ENCODE assay signal across 10 cellular contexts in the genomic region with DNA sequence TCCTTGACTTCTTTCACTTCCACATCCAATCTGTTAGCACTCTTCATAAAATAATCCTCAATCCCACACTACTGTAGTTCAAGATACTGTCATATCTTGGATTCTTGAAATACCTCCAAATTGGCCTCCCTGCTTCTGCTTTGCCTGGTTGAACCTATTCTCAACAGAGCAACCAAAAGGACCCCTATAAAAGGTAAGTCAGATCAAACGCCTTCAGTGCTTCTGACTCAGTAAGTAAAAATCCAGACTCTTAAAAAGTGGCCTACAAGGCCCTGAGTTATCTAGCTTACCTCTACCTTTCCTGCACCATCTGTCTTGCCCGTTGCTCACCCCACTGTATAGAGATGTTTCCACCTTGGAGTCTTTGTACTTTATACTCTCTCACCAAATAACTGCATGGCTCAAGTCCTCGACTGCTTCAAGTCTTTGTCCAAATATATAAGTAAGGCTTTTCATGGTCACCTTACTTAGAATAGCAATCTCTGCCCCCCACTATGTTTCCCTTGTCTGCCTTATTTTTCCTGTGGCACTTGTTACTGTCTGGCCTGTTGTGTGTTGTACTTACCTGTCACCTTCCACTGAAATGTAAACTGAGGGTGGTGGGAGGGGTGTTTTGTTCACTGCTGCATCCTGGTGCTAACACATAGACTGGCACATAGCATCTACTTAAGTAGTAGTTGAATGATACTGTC. TPM values are rescaled to one million over a fixed set of nuclear protein-coding genes. Genes with fewer than 3 reads are reported as not detected.
A peak's percentile ranks its signal among the peaks of the same experiment; 100 is the strongest.
DNase-seq lines count a peak whose midpoint lies in the region; ATAC-seq, FAIRE-seq and TF ChIP-seq lines count a peak whose summit lies in the region.
"Had no signal": no experiment of that assay in that cellular context is flagged by ENCODE, and none has a peak within 500 bp of the region (broad histone marks: within the 10 kb centered on the region; RNA-seq: fewer than 3 reads in every experiment).

No MANE protein-coding gene starts in this region.

- H3K4me2 ChIP-seq in GM23338 (no peak overlapping the region), H1 (ENCODE audit: insufficient read depth in 1 of 2, low read depth in 2 of 2, low read length in 2 of 2) (no peak overlapping the region)

- TF ChIP-seq CTCF in GM23338 (conservative IDR thresholded peaks at IDR 0.05; ENCODE audit: low read depth in 2 of 2) (no peak), H1 (IDR thresholded peaks at IDR 0.05; ENCODE audit: control extremely low read depth in 1 of 3, insufficient read depth in 1 of 3, low read depth in 1 of 3, low read length in 3 of 3) (no peak), gastrocnemius medialis (IDR thresholded peaks at IDR 0.05 in 4 of 5, conservative IDR thresholded peaks at IDR 0.05 in 1 of 5) (no peak)

- H3K79me2 ChIP-seq in GM23338 (replicated peaks; ENCODE audit: insufficient read depth) (no peaks in the 10 kb centered on the region), H1 (ENCODE audit: control insufficient read depth in 1 of 2, insufficient read depth in 2 of 2, low read length in 2 of 2) (no peaks in the 10 kb centered on the region)

- H3K9me3 ChIP-seq in H1 (ENCODE audit: insufficient read depth in 2 of 2, low read depth in 1 of 2, low read length in 1 of 2): no peaks in the 10 kb centered on the region
- H3K9me3 ChIP-seq in gastrocnemius medialis: no peaks in the 10 kb centered on the region

- in situ Hi-C loops in gastrocnemius medialis (cut with MboI; ENCODE audit: low sequenced_read_pairs in 4 of 4): loop anchor here in 1 of 4 donors (10.0 kb wide), 1 partner anchor 88 kb away; a partner anchor contains a TSS

- WGBS in H1 (ENCODE audit: extremely low coverage in 1 of 2, insufficient coverage in 1 of 2, insufficient read length in 1 of 2, insufficient replicate concordance in 2 of 2, low coverage in 1 of 2, low lambda C conversion rate in 2 of 2, missing lambda C conversion rate in 1 of 2), 2 experiments: 86% methylated on average over 3 of the region's 3 CpGs; no CpG with 5 or more reads in 1 of the 2 experiments

- H4K5ac ChIP-seq in H1 (ENCODE audit: insufficient read length, low read depth, low read length): no peak overlapping the region

- H3K56ac ChIP-seq in H1 (replicated peaks; ENCODE audit: insufficient read length, low read depth, low read length): no peak overlapping the region

- H3K23me2 ChIP-seq in H1 (ENCODE audit: low read depth, low read length): peaks cover 4% of the 10 kb centered on the region

- H3K18ac ChIP-seq in H1 (ENCODE audit: extremely low read depth, low read length): no peak overlapping the region

- H3K23ac ChIP-seq in H1 (ENCODE audit: insufficient read length): no peak overlapping the region

- H2BK120ac ChIP-seq in H1 (replicated peaks; ENCODE audit: low read depth, low read length): no peak overlapping the region

- H2AFZ ChIP-seq in GM23338: no peak overlapping the region
- H2AFZ ChIP-seq in H1 (ENCODE audit: low read length): no peak overlapping the region

- peaks cover 47% of the 10 kb centered on the region for H3K4me1 Mint-ChIP-seq in GM23338
- peaks cover 58 to 73% (median 73%) of the 10 kb centered on the region in 3 donors for H3K4me1 Mint-ChIP-seq in T-cell

- peaks cover 11% of the 10 kb centered on the region for H3F3A ChIP-seq in GM23338 (replicated peaks; ENCODE audit: low read depth)

- no peaks in the 10 kb centered on the region for H3K79me1 ChIP-seq in H1 (ENCODE audit: low read depth, low read length)

- TF ChIP-seq RAD21 in H1 (IDR thresholded peaks at IDR 0.05 in 1 of 2, conservative IDR thresholded peaks at IDR 0.05 in 1 of 2; ENCODE audit: low read depth in 2 of 2, low read length in 2 of 2): no peak

- no peak for FAIRE-seq in H1 (lab: Jason Lieb, UNC)

- no peaks in the 10 kb centered on the region for H3K9me2 ChIP-seq in GM23338 (ENCODE audit: insufficient read depth)

- H3K4me3 Mint-ChIP-seq in GM23338 (no peak overlapping the region), T-cell (no peak overlapping the region)

- no peak overlapping the region for H3K4ac ChIP-seq in H1 (replicated peaks; ENCODE audit: insufficient read length, low read depth, low read length)

- no peak overlapping the region for H2AK5ac ChIP-seq in H1 (ENCODE audit: low read depth, low read length)

- no peak overlapping the region for H2BK5ac ChIP-seq in H1 (ENCODE audit: low read depth, low read length)

- H3K27ac Mint-ChIP-seq in GM23338 (no peak overlapping the region), T-cell (peak overlapping the region; percentile 76 to 99)

- H3K4me3 ChIP-seq in GM23338 (no peak overlapping the region), H1 (ENCODE audit: extremely low read depth in 1 of 4, insufficient read depth in 2 of 4, low read depth in 3 of 4, low read length in 4 of 4) (no peak overlapping the region), gastrocnemius medialis (no peak overlapping the region), H7 (ENCODE audit: insufficient read depth, low read depth, low read length) (no peak overlapping the region)

- H3K27me3 ChIP-seq in GM23338 (ENCODE audit: insufficient read depth) (no peaks in the 10 kb centered on the region), H1 (replicated peaks in 1 of 4; ENCODE audit: control insufficient read depth in 3 of 4, extremely low read depth in 1 of 4, insufficient read depth in 3 of 4, low read length in 3 of 4) (no peaks in the 10 kb centered on the region), gastrocnemius medialis (no peaks in the 10 kb centered on the region), H7 (ENCODE audit: control insufficient read depth, insufficient read depth, low read length) (no peaks in the 10 kb centered on the region)

- POLR2A ChIA-PET in T-cell (lab: Charles Lee): no interaction called here
- POLR2A ChIA-PET in H1 (lab: Charles Lee; ENCODE audit: partially characterized antibody): interaction anchor here (11.6 kb wide), 1 partner anchor 85 kb away, joined by 118 read pairs; a partner anchor contains a TSS

- H3K27ac ChIP-seq in GM23338 (ENCODE audit: low read depth) (peak overlapping the region; percentile 59; the same call in 1 of the 2 replicates), H1 (ENCODE audit: low read depth, low read length) (no peak overlapping the region), gastrocnemius medialis (peak overlapping the region in 3 of 4 donors; percentile 97 to 99 (median 98))
- H3K27ac ChIP-seq: RWPE1, WERI-Rb-1 had no signal

- no peak overlapping the region for H2BK20ac ChIP-seq in H1 (ENCODE audit: low read length)

- DNase-seq in GM23338 (ENCODE audit: low spot score) (no peak), T-cell (no peak), H1 (ENCODE audit: low read depth in 1 of 2, low spot score in 2 of 2) (no peak), gastrocnemius medialis (no peak), nucleus accumbens (lab: John Stamatoyannopoulos, UW) (no peak), SKM-1 (lab: John Stamatoyannopoulos, UW; ENCODE audit: unreplicated experiment) (no peak), H7 (no peak)
- DNase-seq: DND-41, WERI-Rb-1 had no signal

- H3K4me1 ChIP-seq in GM23338 (ENCODE audit: insufficient read depth) (peaks cover 30% of the 10 kb centered on the region), H1 (replicated peaks in 1 of 4; ENCODE audit: control insufficient read depth in 3 of 4, insufficient read depth in 4 of 4, low read length in 3 of 4) (peaks cover 4 to 13% (median 8%) of the 10 kb centered on the region in 4 experiments; a peak in 6 of 7 replicates), gastrocnemius medialis (peaks cover 36 to 56% of the 10 kb centered on the region in 2 donors)

- no peak overlapping the region for H3K9ac ChIP-seq in H1 (replicated peaks in 1 of 4; ENCODE audit: extremely low read depth in 1 of 4, low read depth in 3 of 4, low read length in 3 of 4)

- CTCF ChIA-PET in T-cell (lab: Charles Lee): no interaction called here
- CTCF ChIA-PET in H1 (lab: Charles Lee; ENCODE audit: partially characterized antibody): interaction anchor here (1.4 to 2.6 kb wide), 4 partner anchors 11 to 199 kb away, joined by 4 to 6 read pairs (median 5); no protein-coding TSS in a partner anchor

- H3K9me3 Mint-ChIP-seq in GM23338: no peaks in the 10 kb centered on the region; the same call in 1 of the 3 replicates
- no peaks in the 10 kb centered on the region for H3K9me3 Mint-ChIP-seq in T-cell

- TF ChIP-seq POLR2A in H1 (IDR thresholded peaks at IDR 0.05; ENCODE audit: control extremely low read depth in 1 of 2, low read depth in 2 of 2, low read length in 2 of 2) (peak in 1 of 2 experiments; percentile 30; a peak in 2 of 3 replicates), gastrocnemius medialis (IDR thresholded peaks at IDR 0.05) (no peak)

- no peak for TF ChIP-seq EP300 in H1 (IDR thresholded peaks at IDR 0.05; ENCODE audit: borderline replicate concordance in 1 of 2, low read depth in 2 of 2, low read length in 2 of 2)

- H3K36me3 Mint-ChIP-seq in GM23338 (ENCODE audit: low read depth) (peaks cover 44% of the 10 kb centered on the region), T-cell (peaks cover 36% of the 10 kb centered on the region)

- H3K14ac ChIP-seq in H1 (ENCODE audit: insufficient read length): no peak overlapping the region

- H4K20me1 ChIP-seq in GM23338 (replicated peaks; ENCODE audit: insufficient read depth) (peaks cover 6% of the 10 kb centered on the region; the same call in 1 of the 2 replicates), H1 (replicated peaks in 1 of 2; ENCODE audit: control insufficient read depth in 1 of 2, insufficient read depth in 2 of 2, low read length in 2 of 2) (peaks cover 5 to 9% of the 10 kb centered on the region in 2 experiments)

- H4K8ac ChIP-seq in H1 (ENCODE audit: extremely low read depth, insufficient read depth, low read length): no peak overlapping the region

- no peak overlapping the region for H4K91ac ChIP-seq in H1 (replicated peaks; ENCODE audit: insufficient read length, low read length)

- H3K27me3 Mint-ChIP-seq in GM23338 (ENCODE audit: insufficient read depth, low read depth, poor library complexity) (peaks cover 18% of the 10 kb centered on the region), T-cell (no peaks in the 10 kb centered on the region)

- ATAC-seq in GM23338 (no peak), T-cell (replicated peaks in 1 of 4) (no peak), gastrocnemius medialis (no peak)

- H3K36me3 ChIP-seq in GM23338 (ENCODE audit: insufficient read depth) (peaks cover 16% of the 10 kb centered on the region), H1 (ENCODE audit: control insufficient read depth in 2 of 4, insufficient read depth in 4 of 4, low read length in 3 of 4) (peaks cover 22 to 45% (median 30%) of the 10 kb centered on the region in 4 experiments), gastrocnemius medialis (peaks cover 0 to 34% of the 10 kb centered on the region in 2 donors), H7 (replicated peaks; ENCODE audit: control insufficient read depth, insufficient read depth, low read length) (peaks cover 26% of the 10 kb centered on the region)

- intact Hi-C loops in gastrocnemius medialis (cut with DNase I; ENCODE audit: low total_unique reads): no loop called here

- no peak overlapping the region for H2BK12ac ChIP-seq in H1 (ENCODE audit: low read depth, low read length)

- no peak overlapping the region for H2BK15ac ChIP-seq in H1 (ENCODE audit: low read length)

RNA-seq across cellular contexts. Expression of a gene that starts 5.1 kb away (rescaled TPM):
- total RNA-seq in GM23338 (2014; rRNA removed; shearing (Covaris generic)): 11.7 and 12.6 TPM in 2 replicates
- 3.8 and 4.5 TPM in 2 replicates for polyA plus RNA-seq in GM23338 (2016; fragmentation: Nextera tagmentation; extraction: Ambion mirVana)
- 10 to 100 TPM; 10.3 to 24.0 (median 20.3) TPM for total RNA-seq in T-cell
- total RNA-seq in H1 (2021; fragmentation: NEBNext Ultra II Directional; extraction: Animal tissue kit (Norgen Biotek cat#: 25700)): 8.5 and 9.3 TPM in 2 replicates
- polyA plus RNA-seq in H1 (2011; rRNA removed): 20.9 and 22.4 TPM in 2 replicates
- polyA plus RNA-seq in H1 (2011; cell fraction: cytosol; rRNA removed): 16.0 TPM
- 16.6 TPM for polyA plus RNA-seq in H1 (2011; cell fraction: nucleus; rRNA removed)
- 9.2 to 10.6 TPM (median 10.1 TPM) in 4 replicates for polyA plus RNA-seq in H1 (2012, experiment 1 of 2)
- 8.2 TPM for polyA plus RNA-seq in H1 (2012, experiment 2 of 2)
- 12.0 TPM for polyA plus RNA-seq in H1 (2013, experiment 1 of 2)
- polyA plus RNA-seq in H1 (2013, experiment 2 of 2): 12.7 TPM
- polyA minus RNA-seq in H1 (2011; rRNA and poly(A)+ RNA removed): 27.9 and 31.5 TPM in 2 replicates
- polyA minus RNA-seq in H1 (2011; cell fraction: cytosol; rRNA and poly(A)+ RNA removed): 8.4 TPM
- polyA minus RNA-seq in H1 (2011; cell fraction: nucleus; rRNA and poly(A)+ RNA removed): 14.2 TPM
- total RNA-seq in gastrocnemius medialis: 10 to 100 TPM in 1 of 4 donors, 1 to 10 TPM in 3; 2.9 to 16.0 (median 5.8) TPM
- total RNA-seq in H7 (2014; rRNA removed; shearing (Covaris generic)): 28.3 TPM in 2 replicates

RNA-seq across cellular contexts. Expression of a gene that starts 43.8 kb away (rescaled TPM):
- total RNA-seq in GM23338 (2014; rRNA removed; shearing (Covaris generic)): 15.5 and 26.8 TPM in 2 replicates
- polyA plus RNA-seq in GM23338 (2016; fragmentation: Nextera tagmentation; extraction: Ambion mirVana): 5.6 and 6.3 TPM in 2 replicates
- 10 to 100 TPM; 41.1 to 59.9 (median 50.6) TPM for total RNA-seq in T-cell
- total RNA-seq in H1 (2021; fragmentation: NEBNext Ultra II Directional; extraction: Animal tissue kit (Norgen Biotek cat#: 25700)): 29.2 and 29.7 TPM in 2 replicates
- 49.8 and 61.3 TPM in 2 replicates for polyA plus RNA-seq in H1 (2011; rRNA removed)
- polyA plus RNA-seq in H1 (2011; cell fraction: cytosol; rRNA removed): 38.2 TPM
- 48.3 TPM for polyA plus RNA-seq in H1 (2011; cell fraction: nucleus; rRNA removed)
- polyA plus RNA-seq in H1 (2012, experiment 1 of 2): 16.3 to 34.7 TPM (median 30.6 TPM) in 4 replicates
- 31.7 TPM for polyA plus RNA-seq in H1 (2012, experiment 2 of 2)
- polyA plus RNA-seq in H1 (2013, experiment 1 of 2): 30.5 TPM
- 34.5 TPM for polyA plus RNA-seq in H1 (2013, experiment 2 of 2)
- 47.7 and 51.8 TPM in 2 replicates for polyA minus RNA-seq in H1 (2011; rRNA and poly(A)+ RNA removed)
- 24.8 TPM for polyA minus RNA-seq in H1 (2011; cell fraction: cytosol; rRNA and poly(A)+ RNA removed)
- polyA minus RNA-seq in H1 (2011; cell fraction: nucleus; rRNA and poly(A)+ RNA removed): 16.9 TPM
- total RNA-seq in gastrocnemius medialis: 10 to 100 TPM in 3 of 4 donors, 1 to 10 TPM in 1; 8.1 to 16.3 (median 12.5) TPM
- total RNA-seq in H7 (2014; rRNA removed; shearing (Covaris generic)): 45.5 and 50.0 TPM in 2 replicates
